8 cellular contexts compared by ENCODE assay signal in the genomic region with DNA sequence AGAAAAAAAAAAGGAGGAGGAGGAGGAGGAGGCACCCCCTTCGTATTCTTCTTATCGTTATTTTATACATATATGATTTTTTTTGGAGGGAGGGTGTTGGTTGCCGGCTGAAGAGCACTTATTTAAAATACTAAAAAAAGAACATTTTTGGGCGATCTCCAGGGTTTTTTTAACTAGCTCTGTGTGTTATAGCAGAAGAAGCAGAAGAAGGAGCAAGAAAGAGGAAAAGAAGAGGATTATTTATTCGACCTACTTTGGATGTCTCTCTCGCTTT. TPM values are rescaled to one million over a fixed set of nuclear protein-coding genes. Genes with fewer than 3 reads are reported as not detected.
DNase-seq lines count a peak whose midpoint lies in the region; FAIRE-seq and TF ChIP-seq lines count a peak whose summit lies in the region.

No MANE protein-coding gene starts in this region.

- H3K4me1 ChIP-seq in mucosa of stomach (ENCODE audit: control insufficient read depth, insufficient read depth, low read length): peaks cover 25% of the 10 kb centered on the region

- TF ChIP-seq CTCF in AG10803 (conservative IDR thresholded peaks at IDR 0.05; ENCODE audit: low read length) (no peak), bronchial epithelial cell (IDR thresholded peaks at IDR 0.05; ENCODE audit: insufficient read depth, low read length, severe bottlenecking) (no peak)

- peak overlapping the region; percentile 85 for H3K4me3 ChIP-seq in AG10803 (ENCODE audit: low read length)
- peak overlapping the region; percentile 44 for H3K4me3 ChIP-seq in bronchial epithelial cell (ENCODE audit: low read depth, low read length)
- no peak overlapping the region for H3K4me3 ChIP-seq in mucosa of stomach (ENCODE audit: low read length)

- DNase-seq in AG10803 (ENCODE audit: low read depth) (no peak), HT-29 (ENCODE audit: low spot score) (peak; percentile 39), bronchial epithelial cell (ENCODE audit: low read depth) (no peak), midbrain (lab: John Stamatoyannopoulos, UW) (no peak), SK-N-DZ (ENCODE audit: low spot score) (no peak), occipital lobe (lab: John Stamatoyannopoulos, UW) (no peak)
- DNase-seq in effector CD8-positive, alpha-beta T cell (lab: John Stamatoyannopoulos, UW): no peak

- FAIRE-seq in bronchial epithelial cell (lab: Jason Lieb, UNC): no peak

- H3K9me3 ChIP-seq in mucosa of stomach (ENCODE audit: control insufficient read depth, low read length): no peaks in the 10 kb centered on the region

- H3K9ac ChIP-seq in mucosa of stomach (ENCODE audit: low read length): peak overlapping the region; percentile 30

- H3K36me3 ChIP-seq in bronchial epithelial cell (ENCODE audit: control insufficient read depth, insufficient read depth, low read length): no peaks in the 10 kb centered on the region
- H3K36me3 ChIP-seq in mucosa of stomach (ENCODE audit: control insufficient read depth, insufficient read depth, low read length): no peaks in the 10 kb centered on the region

- H3K27me3 ChIP-seq in bronchial epithelial cell (ENCODE audit: control insufficient read depth, insufficient read depth, low read length): peaks cover 8% of the 10 kb centered on the region
- peaks cover 77% of the 10 kb centered on the region for H3K27me3 ChIP-seq in mucosa of stomach (ENCODE audit: control insufficient read depth, insufficient read depth, low read length)

RNA-seq across cellular contexts. Expression of gene NR2F1, which starts 0.4 kb away (rescaled TPM):
- 19.7 and 24.5 TPM in 2 replicates for total RNA-seq in HT-29 (2014; rRNA removed; shearing (Covaris generic))
- total RNA-seq in bronchial epithelial cell (1.6 TPM in 1 of 2 replicates, not detected in the other), occipital lobe (121 TPM)
- polyA plus RNA-seq in SK-N-DZ (2014; cell fraction: cytosol; rRNA removed): 2.9 and 6.9 TPM in 2 replicates
- 1.4 and 9.1 TPM in 2 replicates for polyA plus RNA-seq in SK-N-DZ (2014; cell fraction: nucleus; rRNA removed)

RNA-seq across cellular contexts. Expression of gene NR2F1-AS1, which starts 2.4 kb away (rescaled TPM):
- total RNA-seq in HT-29 (2014; rRNA removed; shearing (Covaris generic)): 2.8 and 4.1 TPM in 2 replicates
- 0.26 and 1.1 TPM in 2 replicates for total RNA-seq in bronchial epithelial cell
- 0.21 and 0.24 TPM in 2 replicates for polyA plus RNA-seq in SK-N-DZ (2014; cell fraction: cytosol; rRNA removed)
- 2.0 TPM in 1 of 2 replicates, not detected in the other for polyA plus RNA-seq in SK-N-DZ (2014; cell fraction: nucleus; rRNA removed)
- total RNA-seq in occipital lobe: 109 TPM

Comparison
In these comparisons a context has a peak if more than half of its experiments do, and no peak if none do; other contexts are left out.
1. RNA of gene NR2F1-AS1, which starts 2.4 kb away (total RNA-seq): 109 TPM in occipital lobe (single experiment); 2.8 to 4.1 TPM in HT-29 and 0.26 to 1.1 TPM in bronchial epithelial cell; every median in the first group is over 10 times any median in the second.